Comparison of ENCODE assay signal across 8 cellular contexts in the genomic region with DNA sequence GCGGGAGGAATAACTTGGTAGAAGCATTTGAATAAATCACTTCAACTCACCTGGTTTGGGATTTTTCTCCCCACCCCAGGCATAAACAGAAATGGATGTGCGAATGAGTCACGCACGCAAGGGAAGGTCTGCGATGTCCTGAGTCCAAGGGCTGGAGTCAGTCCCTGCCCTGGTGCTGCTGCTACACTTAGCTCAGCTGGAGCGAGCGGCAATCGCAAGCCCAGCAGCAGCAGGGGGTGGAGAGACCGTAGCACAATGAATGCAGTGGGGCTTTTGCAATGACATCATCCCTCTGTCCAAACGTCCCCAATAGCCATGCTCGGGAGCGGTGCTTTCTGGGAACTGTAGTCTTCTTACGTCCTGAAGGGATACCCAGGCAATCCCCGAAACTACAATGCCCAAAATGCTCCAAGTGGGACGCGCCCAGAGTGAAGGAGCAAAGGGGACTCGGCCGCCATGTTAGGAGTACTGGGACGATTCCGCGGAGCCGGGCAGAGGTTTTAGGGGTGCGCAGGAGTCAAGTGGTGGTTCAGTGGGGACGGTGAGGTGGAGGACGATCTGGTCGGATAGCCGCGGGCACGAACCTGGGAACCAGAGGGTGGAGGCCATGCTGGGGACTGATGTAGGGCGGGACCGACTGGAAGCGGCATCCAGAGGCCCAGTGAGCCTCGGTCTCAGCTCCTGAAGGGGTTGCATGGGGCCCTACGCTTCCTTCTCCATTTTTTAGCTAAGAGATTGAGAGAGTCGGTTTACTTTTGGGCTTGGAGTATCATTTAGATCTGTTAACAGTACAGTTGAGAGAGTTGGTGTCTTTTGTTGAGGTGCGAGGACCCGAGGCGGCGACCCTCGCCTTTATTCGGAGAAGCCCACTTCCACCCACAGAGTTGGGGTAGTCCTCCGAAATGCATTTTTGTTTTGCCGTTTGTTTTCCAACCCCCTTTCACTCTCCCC. TPM values are rescaled to one million over a fixed set of nuclear protein-coding genes. Genes with fewer than 3 reads are reported as not detected.
A peak's percentile ranks its signal among the peaks of the same experiment; 100 is the strongest.
DNase-seq lines count a peak whose midpoint lies in the region; ATAC-seq, FAIRE-seq and TF ChIP-seq lines count a peak whose summit lies in the region.

A gene with protein sequence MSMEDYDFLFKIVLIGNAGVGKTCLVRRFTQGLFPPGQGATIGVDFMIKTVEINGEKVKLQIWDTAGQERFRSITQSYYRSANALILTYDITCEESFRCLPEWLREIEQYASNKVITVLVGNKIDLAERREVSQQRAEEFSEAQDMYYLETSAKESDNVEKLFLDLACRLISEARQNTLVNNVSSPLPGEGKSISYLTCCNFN (minus strand): TSS at position 257 of the 951 bp plus-strand sequence. CDS start 74,581 bp downstream, outside the sequence.

- peaks cover 8% of the 10 kb centered on the region for H3K36me3 ChIP-seq in upper lobe of right lung

- H3K27ac ChIP-seq in upper lobe of right lung: peak within 1 kb of the TSS; percentile 93

- peak; percentile 98 for TF ChIP-seq POLR2A in GM12892 (IDR thresholded peaks at IDR 0.05; ENCODE audit: low read depth, low read length)

- TF ChIP-seq CTCF in upper lobe of right lung (IDR thresholded peaks at IDR 0.05): no peak

- DNase-seq in GM12892 (ENCODE audit: insufficient read length) (peak; percentile 82), NCI-H1436 (lab: John Stamatoyannopoulos, UW) (peak; percentile 98), SW480 (ENCODE audit: low spot score) (peak; percentile 100), amniotic epithelial cell (ENCODE audit: low read depth) (peak; percentile 100), left cardiac atrium (peak; percentile 97), posterior vena cava (ENCODE audit: low spot score) (peak; percentile 97), upper lobe of right lung (peak; percentile 92)

- H3K27me3 ChIP-seq in upper lobe of right lung: no peaks in the 10 kb centered on the region

- FAIRE-seq in GM12892 (lab: Jason Lieb, UNC): peak; percentile 100

- peaks cover 40% of the 10 kb centered on the region for H3K4me1 ChIP-seq in upper lobe of right lung

- ATAC-seq in HG02840 (IDR thresholded peaks at IDR 0.05; ENCODE audit: low FRiP score, unreplicated experiment) (peak; percentile 93), left cardiac atrium (peak; percentile 98), upper lobe of right lung (peak; percentile 99)

- H3K4me3 ChIP-seq in upper lobe of right lung: peak within 1 kb of the TSS; percentile 81

- no peaks in the 10 kb centered on the region for H3K9me3 ChIP-seq in upper lobe of right lung

- intact Hi-C loops in left cardiac atrium (cut with DNase I) (loop anchor here in 1 of 2 donors (5.0 kb wide), 1 partner anchor 85 kb away; a partner anchor contains a TSS), posterior vena cava (cut with DNase I) (no loop called here), upper lobe of right lung (cut with DNase I) (no loop called here)

RNA-seq across cellular contexts. Expression of the gene that starts here (rescaled TPM):
- 14.6 TPM for polyA plus RNA-seq in GM12892 (2012; ENCODE audit: missing spikeins)
- total RNA-seq in left cardiac atrium (10 to 100 TPM; 17.0 to 24.2 TPM), posterior vena cava (10 to 100 TPM; 22.1 to 27.9 TPM), upper lobe of right lung (12.5 TPM)

Comparison
In these comparisons a context has a peak if more than half of its experiments do, and no peak if none do; other contexts are left out.
1. Peak in every context shown above with its lines: DNase-seq, ATAC-seq, H3K4me3 ChIP-seq and H3K27ac ChIP-seq.